In the genomic region with DNA sequence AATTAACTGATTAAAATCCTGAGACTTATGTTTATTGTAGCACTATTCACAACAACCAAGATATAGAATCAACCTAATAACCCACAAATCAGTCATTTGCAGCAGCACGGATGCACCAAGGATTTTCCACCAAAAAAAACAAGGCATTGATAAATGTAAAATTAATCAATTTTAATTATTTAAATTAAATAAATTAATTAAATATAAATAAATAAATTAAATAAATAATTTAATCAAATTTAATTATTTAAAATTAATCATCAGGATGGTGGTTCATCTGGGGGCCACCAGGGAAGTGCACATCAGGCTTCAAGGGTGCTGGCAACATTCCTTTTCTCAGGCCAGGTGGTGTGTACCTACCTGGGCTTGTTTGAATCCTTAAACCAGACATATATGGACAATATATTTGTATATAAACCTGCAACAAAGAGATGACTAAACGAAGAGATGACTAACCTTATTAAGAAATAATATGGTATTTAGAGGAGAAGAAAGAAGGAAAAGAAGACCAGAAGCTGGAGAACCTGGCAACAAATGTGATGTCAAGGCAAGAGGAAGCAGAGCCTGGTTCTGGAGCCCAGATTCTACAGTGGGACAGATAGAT, we compare ENCODE assay signal across 15 cellular contexts.
"Had no signal": no experiment of that assay in that cellular context is flagged by ENCODE, and none has a peak within 500 bp of the region (broad histone marks: within the 10 kb centered on the region; RNA-seq: fewer than 3 reads in every experiment).

No MANE protein-coding gene starts in this region.

- H3K4me3 Mint-ChIP-seq: endodermal cell, nephron, type B pancreatic cell had no signal

- H3K4me1 ChIP-seq: adrenal gland, left lung had no signal

- DNase-seq: activated naive CD4-positive, alpha-beta T cell treated with anti-CD3 and anti-CD28 coated beads, Interleukin-2, amount 50 U/mL, for 16 hours; foreskin fibroblast; heart right ventricle; islet precursor cell; left lung; mesenchymal stem cell; stimulated activated CD4-positive, alpha-beta T cell treated with anti-CD3 and anti-CD28 coated beads, Interleukin-2, amount 100 ng/mL, for 48 hours; stimulated activated naive CD4-positive, alpha-beta T cell treated with Interleukin-2 at 50 U/mL for 16 hours; T-helper 2 cell had no signal

- H3K27ac ChIP-seq: adrenal gland, esophagus muscularis mucosa, heart right ventricle, left lung had no signal

- H3K36me3 ChIP-seq: adrenal gland, esophagus muscularis mucosa, heart right ventricle, left lung had no signal

- H3K36me3 Mint-ChIP-seq: type B pancreatic cell had no signal

- H3K9me3 ChIP-seq: adrenal gland, esophagus muscularis mucosa, heart right ventricle, left lung had no signal

- H3K27me3 Mint-ChIP-seq: type B pancreatic cell had no signal

- H3K4me3 ChIP-seq: adrenal gland, esophagus muscularis mucosa, heart right ventricle, left lung had no signal

- H3K27ac Mint-ChIP-seq: activated T-helper 2 cell treated with anti-CD3 and anti-CD28 coated beads, Interferon-gamma antibody, Interleukin-2, Interleukin-4, amounts not matched to agents 10 μg/mL and 5 μg/mL and 100 μg/mL, durations not matched to agents 14 hours and 24 hours and 36 hours; endodermal cell; nephron had no signal

- H3K9me3 Mint-ChIP-seq: activated T-helper 2 cell treated with anti-CD3 and anti-CD28 coated beads, Interferon-gamma antibody, Interleukin-2, Interleukin-4, amounts not matched to agents 10 μg/mL and 5 μg/mL and 100 μg/mL, durations not matched to agents 14 hours and 24 hours and 36 hours; endodermal cell; nephron; type B pancreatic cell had no signal
